15 cellular contexts compared by ENCODE assay signal in genomic region chr15:31523027-31523654, GRCh38.
DNase-seq lines count a peak whose midpoint lies in the region; ATAC-seq, FAIRE-seq and TF ChIP-seq lines count a peak whose summit lies in the region.
"Had no signal": no experiment of that assay in that cellular context is flagged by ENCODE, and none has a peak within 500 bp of the region (broad histone marks: within the 10 kb centered on the region; RNA-seq: fewer than 3 reads in every experiment).

No MANE protein-coding gene starts in this region.

- no peak for TF ChIP-seq EP300 in HepG2 (IDR thresholded peaks at IDR 0.05; ENCODE audit: low read depth in 2 of 2, low read length in 2 of 2)
- no peak for TF ChIP-seq EP300 in HepG2 (CRISPR knock-in tag; IDR thresholded peaks at IDR 0.05; ENCODE audit: borderline replicate concordance)

- ATAC-seq in HepG2 = peak; percentile 31; the same call in 2 of the 3 replicates
- no peak for ATAC-seq in right lobe of liver
- ATAC-seq in upper lobe of right lung = peak; percentile 12
- ATAC-seq in HG03520 (IDR thresholded peaks at IDR 0.05; ENCODE audit: unreplicated experiment) = no peak
- ATAC-seq: GM23338 had no signal

- 59% methylated on average over 6 of the region's 10 CpGs for WGBS in HepG2 (ENCODE audit: low lambda C conversion rate)
- 95% methylated on average over 2 of the region's 10 CpGs for WGBS in right lobe of liver (ENCODE audit: insufficient coverage, low coverage, low lambda C conversion rate, missing lambda C conversion rate)
- no CpG with 5 or more reads among the region's 10 CpGs for WGBS in neuronal stem cell (ENCODE audit: extremely low coverage in 2 of 2, insufficient read length in 2 of 2, insufficient replicate concordance in 1 of 2), 2 donors

- H3K9me3 ChIP-seq in HepG2 (ENCODE audit: low read length) = no peaks in the 10 kb centered on the region
- H3K9me3 ChIP-seq in right lobe of liver = no peaks in the 10 kb centered on the region
- H3K9me3 ChIP-seq in neuronal stem cell (replicated peaks in 1 of 2; ENCODE audit: control insufficient read depth in 2 of 2, insufficient read depth in 1 of 2, low read depth in 1 of 2, low read length in 2 of 2) = no peaks in the 10 kb centered on the region
- no peaks in the 10 kb centered on the region for H3K9me3 ChIP-seq in upper lobe of right lung

- no peak overlapping the region for H3K23ac ChIP-seq in neuronal stem cell (ENCODE audit: low read depth, low read length, poor library complexity)

- no TSS peak for BruUV-seq in HepG2 (replicated peaks; lab: Mats Ljungman, UMichigan)

- H3K27me3 Mint-ChIP-seq in activated CD4-positive, alpha-beta T cell treated with anti-CD3 and anti-CD28 coated beads, Interleukin-2, amount 10 ng/mL, durations not matched to agents 24 days and 14 days = peaks cover 7% of the 10 kb centered on the region

- H3K27ac ChIP-seq in HepG2 (ENCODE audit: extremely low read length, insufficient read depth, low read length) (no peak overlapping the region), right lobe of liver (no peak overlapping the region), neuronal stem cell (replicated peaks; ENCODE audit: low read length) (no peak overlapping the region), upper lobe of right lung (no peak overlapping the region)
- H3K27ac ChIP-seq: 22Rv1 had no signal

- no peak overlapping the region for H2BK12ac ChIP-seq in neuronal stem cell (ENCODE audit: low read length)

- no peaks in the 10 kb centered on the region for H3K79me2 ChIP-seq in HepG2 (ENCODE audit: insufficient read depth, low read length)

- no peaks in the 10 kb centered on the region for H3K36me3 Mint-ChIP-seq in activated CD4-positive, alpha-beta T cell treated with anti-CD3 and anti-CD28 coated beads, Interleukin-2, amount 10 ng/mL, durations not matched to agents 24 days and 14 days (ENCODE audit: low read depth)
- H3K36me3 Mint-ChIP-seq: CD4-positive, CD25-positive, alpha-beta regulatory T cell had no signal

- H2AK5ac ChIP-seq in neuronal stem cell (ENCODE audit: low read depth, low read length) = no peak overlapping the region

- H3K4me2 ChIP-seq in HepG2 (ENCODE audit: low read depth, low read length) (no peak overlapping the region), neuronal stem cell (ENCODE audit: insufficient read depth, low read length, poor library complexity, severe bottlenecking) (no peak overlapping the region)
- H3K4me2 ChIP-seq: GM23338 had no signal

- H2BK5ac ChIP-seq in neuronal stem cell (ENCODE audit: low read length) = no peak overlapping the region

- CTCF ChIA-PET in HepG2 (lab: Yijun Ruan, JAX; ENCODE audit: low intra/inter-chr PET ratio, low total read pairs) = no interaction called here

- no peak overlapping the region for H4K8ac ChIP-seq in neuronal stem cell (ENCODE audit: low read depth, low read length)

- intact Hi-C loops in activated CD4-positive, alpha-beta T cell treated with anti-CD3 and anti-CD28 coated beads, Interleukin-2, amount 10 ng/mL, durations not matched to agents 24 days and 14 days (cut with micrococcal nuclease) = no loop called here
- intact Hi-C loops in HepG2 (cut with micrococcal nuclease; ENCODE audit: unreplicated experiment) (no loop called here), right lobe of liver (cut with DNase I) (no loop called here), upper lobe of right lung (cut with DNase I) (no loop called here)

- H2AFZ ChIP-seq in HepG2 (ENCODE audit: low read length) (no peak overlapping the region), neuronal stem cell (ENCODE audit: low read length) (no peak overlapping the region)
- H2AFZ ChIP-seq: GM23338 had no signal

- no peak for FAIRE-seq in HepG2 (lab: Jason Lieb, UNC)
- FAIRE-seq: GM18507, HTR-8/SVneo had no signal

- H3K27me3 ChIP-seq in HepG2 (ENCODE audit: control insufficient read depth in 1 of 2, insufficient read depth in 2 of 2, low read length in 2 of 2) (peaks cover 0 to 3% of the 10 kb centered on the region in 2 experiments; a peak in 1 of 5 replicates), right lobe of liver (no peaks in the 10 kb centered on the region), neuronal stem cell (ENCODE audit: control insufficient read depth in 3 of 3, insufficient read depth in 3 of 3, low read depth in 1 of 3, low read length in 3 of 3) (no peaks in the 10 kb centered on the region), upper lobe of right lung (no peaks in the 10 kb centered on the region)

- no peak overlapping the region for H3K4me3 Mint-ChIP-seq in activated CD4-positive, alpha-beta T cell treated with anti-CD3 and anti-CD28 coated beads, Interleukin-2, amount 10 ng/mL, durations not matched to agents 24 days and 14 days
- H3K4me3 Mint-ChIP-seq: CD4-positive, CD25-positive, alpha-beta regulatory T cell; GM23338; H9 had no signal

- no peaks in the 10 kb centered on the region for H3K79me1 ChIP-seq in neuronal stem cell (ENCODE audit: low read depth, low read length)

- POLR2A ChIA-PET in HepG2 (lab: Yijun Ruan, JAX) = no interaction called here

- in situ Hi-C loops in HepG2 (cut with HindIII; ENCODE audit: extremely low pct_ligation_motif_present, low pct_unique_long_range_greater_than_20kb) = no loop called here

- H2BK15ac ChIP-seq in neuronal stem cell (ENCODE audit: low read length) = no peak overlapping the region

- H3K4me1 Mint-ChIP-seq in activated CD4-positive, alpha-beta T cell treated with anti-CD3 and anti-CD28 coated beads, Interleukin-2, amount 10 ng/mL, durations not matched to agents 24 days and 14 days = no peaks in the 10 kb centered on the region
- H3K4me1 Mint-ChIP-seq: CD4-positive, CD25-positive, alpha-beta regulatory T cell had no signal

- H3K9me3 Mint-ChIP-seq in activated CD4-positive, alpha-beta T cell treated with anti-CD3 and anti-CD28 coated beads, Interleukin-2, amount 10 ng/mL, durations not matched to agents 24 days and 14 days = no peaks in the 10 kb centered on the region
- H3K9me3 Mint-ChIP-seq: GM23338, H9 had no signal

- no peak overlapping the region for H4K91ac ChIP-seq in neuronal stem cell (ENCODE audit: low read depth, low read length, poor library complexity)

- no peak overlapping the region for H3K4ac ChIP-seq in neuronal stem cell (ENCODE audit: low read length)

- TF ChIP-seq RAD21 in HepG2 (CRISPR knock-in tag; IDR thresholded peaks at IDR 0.05) = no peak

- H3K36me3 ChIP-seq in HepG2 (replicated peaks in 1 of 2; ENCODE audit: control insufficient read depth in 1 of 2, insufficient read depth in 2 of 2, low read length in 2 of 2) (no peaks in the 10 kb centered on the region), right lobe of liver (no peaks in the 10 kb centered on the region), neuronal stem cell (replicated peaks in 1 of 2; ENCODE audit: control insufficient read depth in 2 of 2, insufficient read depth in 2 of 2, low read length in 2 of 2) (no peaks in the 10 kb centered on the region), upper lobe of right lung (no peaks in the 10 kb centered on the region)

- H3K9ac ChIP-seq in HepG2 (ENCODE audit: insufficient read depth, low read depth, low read length) (no peak overlapping the region), neuronal stem cell (ENCODE audit: low read depth, low read length, poor library complexity) (no peak overlapping the region)

- H3K4me3 ChIP-seq in HepG2 (replicated peaks in 1 of 3; ENCODE audit: insufficient read depth in 1 of 3, low read depth in 2 of 3, low read length in 3 of 3) = no peak overlapping the region
- no peak overlapping the region for H3K4me3 ChIP-seq in right lobe of liver
- H3K4me3 ChIP-seq in neuronal stem cell (ENCODE audit: low read length in 2 of 2) = no peak overlapping the region
- no peak overlapping the region for H3K4me3 ChIP-seq in upper lobe of right lung
- H3K4me3 ChIP-seq: GM23338 had no signal

- H3K18ac ChIP-seq in neuronal stem cell (ENCODE audit: low read length) = peak overlapping the region; percentile 82

- H3K4me1 ChIP-seq in HepG2 (ENCODE audit: insufficient read depth, low read length) = no peaks in the 10 kb centered on the region
- H3K4me1 ChIP-seq in right lobe of liver = no peaks in the 10 kb centered on the region
- H3K4me1 ChIP-seq in neuronal stem cell (ENCODE audit: control insufficient read depth in 2 of 2, insufficient read depth in 1 of 2, low read depth in 1 of 2, low read length in 2 of 2) = peaks cover 0 to 3% of the 10 kb centered on the region in 2 donors
- H3K4me1 ChIP-seq in upper lobe of right lung = no peaks in the 10 kb centered on the region

- TF ChIP-seq POLR2A in HepG2 (IDR thresholded peaks at IDR 0.05; ENCODE audit: insufficient read depth in 1 of 2, low read depth in 2 of 2, low read length in 2 of 2) = no peak
- no peak for TF ChIP-seq POLR2A in right lobe of liver (IDR thresholded peaks at IDR 0.05)

- H4K20me1 ChIP-seq in HepG2 (ENCODE audit: insufficient read depth, low read length) = no peaks in the 10 kb centered on the region

- TF ChIP-seq CTCF in HepG2 (CRISPR knock-in tag; IDR thresholded peaks at IDR 0.05) = no peak
- TF ChIP-seq CTCF in right lobe of liver (IDR thresholded peaks at IDR 0.05) = no peak
- no peak for TF ChIP-seq CTCF in upper lobe of right lung (IDR thresholded peaks at IDR 0.05)

- H3K14ac ChIP-seq in neuronal stem cell (ENCODE audit: low read length) = no peak overlapping the region

- no peak overlapping the region for H3K27ac Mint-ChIP-seq in activated CD4-positive, alpha-beta T cell treated with anti-CD3 and anti-CD28 coated beads, Interleukin-2, amount 10 ng/mL, durations not matched to agents 24 days and 14 days
- H3K27ac Mint-ChIP-seq: GM23338 had no signal

- DNase-seq in activated CD4-positive, alpha-beta T cell treated with anti-CD3 and anti-CD28 coated beads, Interleukin-2, amount 10 ng/mL, durations not matched to agents 24 days and 14 days = peak; percentile 53
- no peak for DNase-seq in activated CD4-positive, alpha-beta T cell treated with anti-CD3 and anti-CD28 coated beads for 48 hours
- no peak for DNase-seq in HepG2 (ENCODE audit: low spot score)
- no peak for DNase-seq in right lobe of liver
- no peak for DNase-seq in neuronal stem cell (ENCODE audit: low spot score)
- no peak for DNase-seq in upper lobe of right lung
- DNase-seq in NCI-H82 (lab: John Stamatoyannopoulos, UW) = no peak
- DNase-seq: CD4-positive, CD25-positive, alpha-beta regulatory T cell; DMS 273 treated with DMSO at 0.1 percent for 48 hours; H9 had no signal

- H2BK120ac ChIP-seq in neuronal stem cell (ENCODE audit: low read depth, low read length) = no peak overlapping the region

TF ChIP-seq in HepG2, 621 proteins besides CTCF, POLR2A, EP300 and RAD21 (continues in another document):
- no peak for TF ChIP-seq SATB2 (CRISPR knock-in tag; IDR thresholded peaks at IDR 0.05)
- TF ChIP-seq FOSL2 (CRISPR knock-in tag; IDR thresholded peaks at IDR 0.05) = no peak
- no peak for TF ChIP-seq SP140L (CRISPR knock-in tag; IDR thresholded peaks at IDR 0.05; ENCODE audit: borderline replicate concordance)

Comparison
In these comparisons a context has a peak if more than half of its experiments do, and no peak if none do; other contexts are left out.
1. ATAC-seq: peak in HepG2 (single experiment) and upper lobe of right lung (single experiment); none in right lobe of liver (0 of 4) and HG03520 (single experiment).